ENCODE assay signal across 1 cellular context in the genomic region with DNA sequence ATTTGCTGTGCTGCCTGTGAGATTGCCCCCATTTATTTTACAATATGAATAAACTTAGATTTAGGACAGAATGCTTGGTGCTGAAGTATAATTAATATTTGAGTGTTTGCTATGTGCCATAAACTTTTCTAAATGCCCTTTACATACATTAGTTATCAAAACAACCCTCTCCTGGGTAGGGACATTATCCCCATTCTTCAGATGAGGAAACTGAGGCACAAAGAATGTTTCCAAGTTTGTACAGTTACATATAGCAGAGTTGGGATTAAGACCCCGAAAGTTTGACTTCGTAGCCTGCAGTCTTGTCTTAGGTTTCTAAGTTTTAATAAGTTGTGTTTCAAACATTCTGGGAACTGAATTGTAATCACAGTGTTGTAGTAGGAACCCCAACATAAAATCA.
TF ChIP-seq lines count a peak whose summit lies in the region.

No MANE protein-coding gene starts in this region.

TF ChIP-seq in K562, 482 proteins besides CTCF, POLR2A, EP300 and RAD21:
- TF ChIP-seq RBM25 (IDR thresholded peaks at IDR 0.05; ENCODE audit: low read depth, low read length, severe bottlenecking), result peak; percentile 77
- no peak for TF ChIP-seq EGR1 (conservative IDR thresholded peaks at IDR 0.05)
